Comparison of ENCODE assay signal across 1 cellular context in the genomic region with DNA sequence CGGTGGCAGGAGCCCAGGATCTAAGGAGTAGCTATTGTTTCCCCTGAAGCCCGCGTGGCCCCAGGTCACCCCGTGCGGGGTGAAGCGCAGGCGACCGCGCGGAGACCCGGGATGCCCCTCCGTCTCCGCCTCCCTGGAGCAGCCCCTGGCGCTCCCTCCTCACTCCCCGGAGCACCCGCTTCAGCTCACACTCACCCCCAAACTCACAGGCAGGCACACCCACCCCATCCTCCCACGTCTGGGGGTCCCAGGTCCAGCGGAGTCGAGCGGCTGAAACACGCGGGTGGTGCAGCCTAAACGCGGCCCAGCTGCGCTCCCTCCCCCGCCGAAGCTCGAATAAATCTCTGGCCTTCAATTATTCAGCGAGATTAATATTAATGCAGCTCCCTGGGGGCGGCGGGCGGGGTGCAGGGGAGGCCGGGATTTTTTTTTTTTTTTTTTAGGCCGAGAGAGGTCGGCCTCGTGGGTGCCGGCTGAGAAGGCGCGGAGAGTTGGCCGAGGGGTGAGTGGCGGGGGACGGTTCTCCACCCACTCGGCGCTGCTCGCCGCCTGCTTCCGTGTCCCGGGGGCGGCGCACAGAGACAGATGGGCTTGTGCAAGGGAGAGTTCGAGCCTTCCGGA.
TF ChIP-seq lines count a peak whose summit lies in the region.

No MANE protein-coding gene starts in this region.

TF ChIP-seq in H1, 55 proteins besides CTCF, POLR2A, EP300 and RAD21:
- TF ChIP-seq SUZ12 (IDR thresholded peaks at IDR 0.05; ENCODE audit: low read length) (peak; percentile 33), KDM4A (IDR thresholded peaks at IDR 0.05; ENCODE audit: low read depth, low read length, severe bottlenecking) (peak; percentile 49), ASH2L (IDR thresholded peaks at IDR 0.05; ENCODE audit: low read length) (peak; percentile 98), RBBP5 (IDR thresholded peaks at IDR 0.05; ENCODE audit: borderline replicate concordance, low read depth, low read length) (0 out of 2 replicates have a peak, but pooled peaks have one; percentile 20), EZH2 (IDR thresholded peaks at IDR 0.05; ENCODE audit: low read depth, low read length, severe bottlenecking) (no peak)
- TF ChIP-seq, protein P1, sequence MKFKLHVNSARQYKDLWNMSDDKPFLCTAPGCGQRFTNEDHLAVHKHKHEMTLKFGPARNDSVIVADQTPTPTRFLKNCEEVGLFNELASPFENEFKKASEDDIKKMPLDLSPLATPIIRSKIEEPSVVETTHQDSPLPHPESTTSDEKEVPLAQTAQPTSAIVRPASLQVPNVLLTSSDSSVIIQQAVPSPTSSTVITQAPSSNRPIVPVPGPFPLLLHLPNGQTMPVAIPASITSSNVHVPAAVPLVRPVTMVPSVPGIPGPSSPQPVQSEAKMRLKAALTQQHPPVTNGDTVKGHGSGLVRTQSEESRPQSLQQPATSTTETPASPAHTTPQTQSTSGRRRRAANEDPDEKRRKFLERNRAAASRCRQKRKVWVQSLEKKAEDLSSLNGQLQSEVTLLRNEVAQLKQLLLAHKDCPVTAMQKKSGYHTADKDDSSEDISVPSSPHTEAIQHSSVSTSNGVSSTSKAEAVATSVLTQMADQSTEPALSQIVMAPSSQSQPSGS (IDR thresholded peaks at IDR 0.05; ENCODE audit: low read length): no peak
- TF ChIP-seq, protein P2, sequence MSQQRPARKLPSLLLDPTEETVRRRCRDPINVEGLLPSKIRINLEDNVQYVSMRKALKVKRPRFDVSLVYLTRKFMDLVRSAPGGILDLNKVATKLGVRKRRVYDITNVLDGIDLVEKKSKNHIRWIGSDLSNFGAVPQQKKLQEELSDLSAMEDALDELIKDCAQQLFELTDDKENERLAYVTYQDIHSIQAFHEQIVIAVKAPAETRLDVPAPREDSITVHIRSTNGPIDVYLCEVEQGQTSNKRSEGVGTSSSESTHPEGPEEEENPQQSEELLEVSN (IDR thresholded peaks at IDR 0.05): no peak
- TF ChIP-seq, protein P3, sequence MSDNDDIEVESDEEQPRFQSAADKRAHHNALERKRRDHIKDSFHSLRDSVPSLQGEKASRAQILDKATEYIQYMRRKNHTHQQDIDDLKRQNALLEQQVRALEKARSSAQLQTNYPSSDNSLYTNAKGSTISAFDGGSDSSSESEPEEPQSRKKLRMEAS (IDR thresholded peaks at IDR 0.05): no peak
